1 cellular context compared by ENCODE assay signal in the genomic region with DNA sequence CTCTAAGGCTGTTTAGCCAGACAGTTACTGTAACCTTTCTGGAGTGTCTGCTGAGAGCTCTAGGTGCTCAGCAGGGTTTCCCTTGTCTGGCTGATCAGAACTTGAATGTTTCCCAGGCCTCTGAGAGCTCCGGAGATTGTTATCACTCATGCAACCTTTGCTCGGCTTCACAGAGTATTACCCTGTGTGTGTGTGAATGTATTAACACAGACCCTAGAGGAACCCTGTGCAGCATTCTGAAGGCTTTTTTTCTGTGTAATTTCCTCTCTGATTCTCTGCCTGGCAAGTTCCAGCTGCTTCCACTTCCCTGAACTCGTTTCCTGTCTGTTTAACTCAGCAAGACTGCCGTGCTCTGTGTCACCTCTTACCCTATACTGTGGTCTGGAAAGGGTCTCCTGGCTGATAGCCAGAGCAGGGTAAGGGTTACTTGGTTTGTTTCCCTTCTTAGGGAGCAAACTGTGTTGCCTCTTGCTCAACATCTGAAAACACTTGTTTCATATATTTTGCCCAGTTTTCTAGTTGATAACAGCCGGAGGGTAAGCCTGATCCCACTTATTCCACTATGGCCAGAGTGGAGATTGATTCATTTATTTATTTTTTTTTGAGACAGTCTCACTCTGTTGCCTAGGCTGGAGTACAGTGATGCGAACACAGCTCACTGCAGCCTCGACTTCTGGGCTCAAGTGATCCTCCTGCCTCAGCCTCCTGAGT.
A peak's percentile ranks its signal among the peaks of the same experiment; 100 is the strongest.
TF ChIP-seq lines count a peak whose summit lies in the region.

No MANE protein-coding gene starts in this region.

TF ChIP-seq in HepG2, 621 proteins besides CTCF, POLR2A, EP300 and RAD21 (continued from another document and continues in another):
- TF ChIP-seq, protein P1, sequence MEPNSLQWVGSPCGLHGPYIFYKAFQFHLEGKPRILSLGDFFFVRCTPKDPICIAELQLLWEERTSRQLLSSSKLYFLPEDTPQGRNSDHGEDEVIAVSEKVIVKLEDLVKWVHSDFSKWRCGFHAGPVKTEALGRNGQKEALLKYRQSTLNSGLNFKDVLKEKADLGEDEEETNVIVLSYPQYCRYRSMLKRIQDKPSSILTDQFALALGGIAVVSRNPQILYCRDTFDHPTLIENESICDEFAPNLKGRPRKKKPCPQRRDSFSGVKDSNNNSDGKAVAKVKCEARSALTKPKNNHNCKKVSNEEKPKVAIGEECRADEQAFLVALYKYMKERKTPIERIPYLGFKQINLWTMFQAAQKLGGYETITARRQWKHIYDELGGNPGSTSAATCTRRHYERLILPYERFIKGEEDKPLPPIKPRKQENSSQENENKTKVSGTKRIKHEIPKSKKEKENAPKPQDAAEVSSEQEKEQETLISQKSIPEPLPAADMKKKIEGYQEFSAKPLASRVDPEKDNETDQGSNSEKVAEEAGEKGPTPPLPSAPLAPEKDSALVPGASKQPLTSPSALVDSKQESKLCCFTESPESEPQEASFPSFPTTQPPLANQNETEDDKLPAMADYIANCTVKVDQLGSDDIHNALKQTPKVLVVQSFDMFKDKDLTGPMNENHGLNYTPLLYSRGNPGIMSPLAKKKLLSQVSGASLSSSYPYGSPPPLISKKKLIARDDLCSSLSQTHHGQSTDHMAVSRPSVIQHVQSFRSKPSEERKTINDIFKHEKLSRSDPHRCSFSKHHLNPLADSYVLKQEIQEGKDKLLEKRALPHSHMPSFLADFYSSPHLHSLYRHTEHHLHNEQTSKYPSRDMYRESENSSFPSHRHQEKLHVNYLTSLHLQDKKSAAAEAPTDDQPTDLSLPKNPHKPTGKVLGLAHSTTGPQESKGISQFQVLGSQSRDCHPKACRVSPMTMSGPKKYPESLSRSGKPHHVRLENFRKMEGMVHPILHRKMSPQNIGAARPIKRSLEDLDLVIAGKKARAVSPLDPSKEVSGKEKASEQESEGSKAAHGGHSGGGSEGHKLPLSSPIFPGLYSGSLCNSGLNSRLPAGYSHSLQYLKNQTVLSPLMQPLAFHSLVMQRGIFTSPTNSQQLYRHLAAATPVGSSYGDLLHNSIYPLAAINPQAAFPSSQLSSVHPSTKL (CRISPR knock-in tag; IDR thresholded peaks at IDR 0.05): peak; percentile 42; the same call in 1 of the 2 replicates
- TF ChIP-seq, protein P2, sequence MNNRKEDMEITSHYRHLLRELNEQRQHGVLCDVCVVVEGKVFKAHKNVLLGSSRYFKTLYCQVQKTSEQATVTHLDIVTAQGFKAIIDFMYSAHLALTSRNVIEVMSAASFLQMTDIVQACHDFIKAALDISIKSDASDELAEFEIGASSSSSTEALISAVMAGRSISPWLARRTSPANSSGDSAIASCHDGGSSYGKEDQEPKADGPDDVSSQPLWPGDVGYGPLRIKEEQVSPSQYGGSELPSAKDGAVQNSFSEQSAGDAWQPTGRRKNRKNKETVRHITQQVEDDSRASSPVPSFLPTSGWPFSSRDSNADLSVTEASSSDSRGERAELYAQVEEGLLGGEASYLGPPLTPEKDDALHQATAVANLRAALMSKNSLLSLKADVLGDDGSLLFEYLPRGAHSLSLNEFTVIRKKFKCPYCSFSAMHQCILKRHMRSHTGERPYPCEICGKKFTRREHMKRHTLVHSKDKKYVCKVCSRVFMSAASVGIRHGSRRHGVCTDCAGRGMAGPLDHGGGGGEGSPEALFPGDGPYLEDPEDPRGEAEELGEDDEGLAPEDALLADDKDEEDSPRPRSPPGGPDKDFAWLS (CRISPR knock-in tag; IDR thresholded peaks at IDR 0.05; ENCODE audit: borderline replicate concordance): no peak
- TF ChIP-seq, protein P3, sequence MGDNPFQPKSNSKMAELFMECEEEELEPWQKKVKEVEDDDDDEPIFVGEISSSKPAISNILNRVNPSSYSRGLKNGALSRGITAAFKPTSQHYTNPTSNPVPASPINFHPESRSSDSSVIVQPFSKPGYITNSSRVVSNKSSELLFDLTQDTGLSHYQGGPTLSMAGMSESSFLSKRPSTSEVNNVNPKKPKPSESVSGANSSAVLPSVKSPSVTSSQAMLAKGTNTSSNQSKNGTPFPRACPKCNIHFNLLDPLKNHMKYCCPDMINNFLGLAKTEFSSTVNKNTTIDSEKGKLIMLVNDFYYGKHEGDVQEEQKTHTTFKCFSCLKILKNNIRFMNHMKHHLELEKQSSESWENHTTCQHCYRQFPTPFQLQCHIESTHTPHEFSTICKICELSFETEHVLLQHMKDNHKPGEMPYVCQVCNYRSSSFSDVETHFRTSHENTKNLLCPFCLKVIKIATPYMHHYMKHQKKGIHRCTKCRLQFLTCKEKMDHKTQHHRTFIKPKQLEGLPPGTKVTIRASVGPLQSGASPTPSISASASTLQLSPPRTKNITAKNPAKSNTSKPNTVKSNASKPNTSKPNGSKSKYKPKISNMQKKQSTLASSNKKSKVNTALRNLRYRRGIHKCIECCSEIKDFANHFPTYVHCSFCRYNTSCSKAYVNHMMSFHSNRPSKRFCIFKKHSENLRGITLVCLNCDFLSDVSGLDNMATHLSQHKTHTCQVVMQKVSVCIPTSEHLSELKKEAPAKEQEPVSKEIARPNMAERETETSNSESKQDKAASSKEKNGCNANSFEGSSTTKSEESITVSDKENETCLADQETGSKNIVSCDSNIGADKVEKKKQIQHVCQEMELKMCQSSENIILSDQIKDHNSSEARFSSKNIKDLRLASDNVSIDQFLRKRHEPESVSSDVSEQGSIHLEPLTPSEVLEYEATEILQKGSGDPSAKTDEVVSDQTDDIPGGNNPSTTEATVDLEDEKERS (CRISPR knock-in tag; IDR thresholded peaks at IDR 0.05): 0 out of 2 replicates have a peak, but pooled peaks have one; percentile 32
- TF ChIP-seq ZBTB7A (CRISPR knock-in tag; IDR thresholded peaks at IDR 0.05): peak; percentile 23; the same call in 1 of the 2 replicates
- TF ChIP-seq ZNF629 (CRISPR knock-in tag; conservative IDR thresholded peaks at IDR 0.05): peak; percentile 30; the same call in 1 of the 2 replicates
- TF ChIP-seq KLF11 (CRISPR knock-in tag; IDR thresholded peaks at IDR 0.05): 0 out of 2 replicates have a peak, but pooled peaks have one; percentile 27
- peak; percentile 44; the same call in 1 of the 2 replicates for TF ChIP-seq ZNF124 (CRISPR knock-in tag; IDR thresholded peaks at IDR 0.05)
- TF ChIP-seq, protein P4, sequence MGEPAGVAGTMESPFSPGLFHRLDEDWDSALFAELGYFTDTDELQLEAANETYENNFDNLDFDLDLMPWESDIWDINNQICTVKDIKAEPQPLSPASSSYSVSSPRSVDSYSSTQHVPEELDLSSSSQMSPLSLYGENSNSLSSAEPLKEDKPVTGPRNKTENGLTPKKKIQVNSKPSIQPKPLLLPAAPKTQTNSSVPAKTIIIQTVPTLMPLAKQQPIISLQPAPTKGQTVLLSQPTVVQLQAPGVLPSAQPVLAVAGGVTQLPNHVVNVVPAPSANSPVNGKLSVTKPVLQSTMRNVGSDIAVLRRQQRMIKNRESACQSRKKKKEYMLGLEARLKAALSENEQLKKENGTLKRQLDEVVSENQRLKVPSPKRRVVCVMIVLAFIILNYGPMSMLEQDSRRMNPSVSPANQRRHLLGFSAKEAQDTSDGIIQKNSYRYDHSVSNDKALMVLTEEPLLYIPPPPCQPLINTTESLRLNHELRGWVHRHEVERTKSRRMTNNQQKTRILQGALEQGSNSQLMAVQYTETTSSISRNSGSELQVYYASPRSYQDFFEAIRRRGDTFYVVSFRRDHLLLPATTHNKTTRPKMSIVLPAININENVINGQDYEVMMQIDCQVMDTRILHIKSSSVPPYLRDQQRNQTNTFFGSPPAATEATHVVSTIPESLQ (CRISPR knock-in tag; conservative IDR thresholded peaks at IDR 0.05): peak; percentile 60; the same call in 1 of the 2 replicates
- TF ChIP-seq, protein P5, sequence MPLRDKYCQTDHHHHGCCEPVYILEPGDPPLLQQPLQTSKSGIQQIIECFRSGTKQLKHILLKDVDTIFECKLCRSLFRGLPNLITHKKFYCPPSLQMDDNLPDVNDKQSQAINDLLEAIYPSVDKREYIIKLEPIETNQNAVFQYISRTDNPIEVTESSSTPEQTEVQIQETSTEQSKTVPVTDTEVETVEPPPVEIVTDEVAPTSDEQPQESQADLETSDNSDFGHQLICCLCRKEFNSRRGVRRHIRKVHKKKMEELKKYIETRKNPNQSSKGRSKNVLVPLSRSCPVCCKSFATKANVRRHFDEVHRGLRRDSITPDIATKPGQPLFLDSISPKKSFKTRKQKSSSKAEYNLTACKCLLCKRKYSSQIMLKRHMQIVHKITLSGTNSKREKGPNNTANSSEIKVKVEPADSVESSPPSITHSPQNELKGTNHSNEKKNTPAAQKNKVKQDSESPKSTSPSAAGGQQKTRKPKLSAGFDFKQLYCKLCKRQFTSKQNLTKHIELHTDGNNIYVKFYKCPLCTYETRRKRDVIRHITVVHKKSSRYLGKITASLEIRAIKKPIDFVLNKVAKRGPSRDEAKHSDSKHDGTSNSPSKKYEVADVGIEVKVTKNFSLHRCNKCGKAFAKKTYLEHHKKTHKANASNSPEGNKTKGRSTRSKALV (CRISPR knock-in tag; IDR thresholded peaks at IDR 0.05): peak; percentile 52; the same call in 1 of the 2 replicates
- TF ChIP-seq, protein P6, sequence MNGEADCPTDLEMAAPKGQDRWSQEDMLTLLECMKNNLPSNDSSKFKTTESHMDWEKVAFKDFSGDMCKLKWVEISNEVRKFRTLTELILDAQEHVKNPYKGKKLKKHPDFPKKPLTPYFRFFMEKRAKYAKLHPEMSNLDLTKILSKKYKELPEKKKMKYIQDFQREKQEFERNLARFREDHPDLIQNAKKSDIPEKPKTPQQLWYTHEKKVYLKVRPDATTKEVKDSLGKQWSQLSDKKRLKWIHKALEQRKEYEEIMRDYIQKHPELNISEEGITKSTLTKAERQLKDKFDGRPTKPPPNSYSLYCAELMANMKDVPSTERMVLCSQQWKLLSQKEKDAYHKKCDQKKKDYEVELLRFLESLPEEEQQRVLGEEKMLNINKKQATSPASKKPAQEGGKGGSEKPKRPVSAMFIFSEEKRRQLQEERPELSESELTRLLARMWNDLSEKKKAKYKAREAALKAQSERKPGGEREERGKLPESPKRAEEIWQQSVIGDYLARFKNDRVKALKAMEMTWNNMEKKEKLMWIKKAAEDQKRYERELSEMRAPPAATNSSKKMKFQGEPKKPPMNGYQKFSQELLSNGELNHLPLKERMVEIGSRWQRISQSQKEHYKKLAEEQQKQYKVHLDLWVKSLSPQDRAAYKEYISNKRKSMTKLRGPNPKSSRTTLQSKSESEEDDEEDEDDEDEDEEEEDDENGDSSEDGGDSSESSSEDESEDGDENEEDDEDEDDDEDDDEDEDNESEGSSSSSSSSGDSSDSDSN (CRISPR knock-in tag; IDR thresholded peaks at IDR 0.05): peak; percentile 47; the same call in 1 of the 2 replicates
- TF ChIP-seq, protein P7, sequence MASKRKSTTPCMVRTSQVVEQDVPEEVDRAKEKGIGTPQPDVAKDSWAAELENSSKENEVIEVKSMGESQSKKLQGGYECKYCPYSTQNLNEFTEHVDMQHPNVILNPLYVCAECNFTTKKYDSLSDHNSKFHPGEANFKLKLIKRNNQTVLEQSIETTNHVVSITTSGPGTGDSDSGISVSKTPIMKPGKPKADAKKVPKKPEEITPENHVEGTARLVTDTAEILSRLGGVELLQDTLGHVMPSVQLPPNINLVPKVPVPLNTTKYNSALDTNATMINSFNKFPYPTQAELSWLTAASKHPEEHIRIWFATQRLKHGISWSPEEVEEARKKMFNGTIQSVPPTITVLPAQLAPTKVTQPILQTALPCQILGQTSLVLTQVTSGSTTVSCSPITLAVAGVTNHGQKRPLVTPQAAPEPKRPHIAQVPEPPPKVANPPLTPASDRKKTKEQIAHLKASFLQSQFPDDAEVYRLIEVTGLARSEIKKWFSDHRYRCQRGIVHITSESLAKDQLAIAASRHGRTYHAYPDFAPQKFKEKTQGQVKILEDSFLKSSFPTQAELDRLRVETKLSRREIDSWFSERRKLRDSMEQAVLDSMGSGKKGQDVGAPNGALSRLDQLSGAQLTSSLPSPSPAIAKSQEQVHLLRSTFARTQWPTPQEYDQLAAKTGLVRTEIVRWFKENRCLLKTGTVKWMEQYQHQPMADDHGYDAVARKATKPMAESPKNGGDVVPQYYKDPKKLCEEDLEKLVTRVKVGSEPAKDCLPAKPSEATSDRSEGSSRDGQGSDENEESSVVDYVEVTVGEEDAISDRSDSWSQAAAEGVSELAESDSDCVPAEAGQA (IDR thresholded peaks at IDR 0.05; ENCODE audit: low read depth): no peak
- TF ChIP-seq, protein P7 (CRISPR knock-in tag; IDR thresholded peaks at IDR 0.05; ENCODE audit: borderline replicate concordance): 0 out of 2 replicates have a peak, but pooled peaks have one; percentile 26
- peak; percentile 56 for TF ChIP-seq THAP11 (CRISPR knock-in tag; IDR thresholded peaks at IDR 0.05)
- no peak for TF ChIP-seq RFX3 (CRISPR knock-in tag; IDR thresholded peaks at IDR 0.05)
- TF ChIP-seq ZNF232 (CRISPR knock-in tag; IDR thresholded peaks at IDR 0.05; ENCODE audit: borderline replicate concordance): peak; percentile 72; the same call in 1 of the 2 replicates
- peak; percentile 43; the same call in 1 of the 2 replicates for TF ChIP-seq YEATS2 (CRISPR knock-in tag; IDR thresholded peaks at IDR 0.05; ENCODE audit: borderline replicate concordance)
- TF ChIP-seq ETV5 (CRISPR knock-in tag; IDR thresholded peaks at IDR 0.05; ENCODE audit: borderline replicate concordance): peak; percentile 65; the same call in 1 of the 2 replicates
- TF ChIP-seq SOX5 (CRISPR knock-in tag; IDR thresholded peaks at IDR 0.05; ENCODE audit: borderline replicate concordance): peak; percentile 47; the same call in 1 of the 2 replicates
- TF ChIP-seq ZMYM4 (CRISPR knock-in tag; IDR thresholded peaks at IDR 0.05): peak; percentile 31; the same call in 1 of the 2 replicates
- no peak for TF ChIP-seq REPIN1 (CRISPR knock-in tag; IDR thresholded peaks at IDR 0.05; ENCODE audit: borderline replicate concordance, low read depth)
- TF ChIP-seq, protein P8, sequence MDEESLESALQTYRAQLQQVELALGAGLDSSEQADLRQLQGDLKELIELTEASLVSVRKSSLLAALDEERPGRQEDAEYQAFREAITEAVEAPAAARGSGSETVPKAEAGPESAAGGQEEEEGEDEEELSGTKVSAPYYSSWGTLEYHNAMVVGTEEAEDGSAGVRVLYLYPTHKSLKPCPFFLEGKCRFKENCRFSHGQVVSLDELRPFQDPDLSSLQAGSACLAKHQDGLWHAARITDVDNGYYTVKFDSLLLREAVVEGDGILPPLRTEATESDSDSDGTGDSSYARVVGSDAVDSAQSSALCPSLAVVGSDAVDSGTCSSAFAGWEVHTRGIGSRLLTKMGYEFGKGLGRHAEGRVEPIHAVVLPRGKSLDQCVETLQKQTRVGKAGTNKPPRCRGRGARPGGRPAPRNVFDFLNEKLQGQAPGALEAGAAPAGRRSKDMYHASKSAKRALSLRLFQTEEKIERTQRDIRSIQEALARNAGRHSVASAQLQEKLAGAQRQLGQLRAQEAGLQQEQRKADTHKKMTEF (CRISPR knock-in tag; IDR thresholded peaks at IDR 0.05): peak; percentile 25; the same call in 1 of the 2 replicates
- peak; percentile 64; the same call in 1 of the 2 replicates for TF ChIP-seq FOXJ3 (CRISPR knock-in tag; IDR thresholded peaks at IDR 0.05; ENCODE audit: borderline replicate concordance)
